21 cellular contexts compared by ENCODE assay signal in the genomic region with DNA sequence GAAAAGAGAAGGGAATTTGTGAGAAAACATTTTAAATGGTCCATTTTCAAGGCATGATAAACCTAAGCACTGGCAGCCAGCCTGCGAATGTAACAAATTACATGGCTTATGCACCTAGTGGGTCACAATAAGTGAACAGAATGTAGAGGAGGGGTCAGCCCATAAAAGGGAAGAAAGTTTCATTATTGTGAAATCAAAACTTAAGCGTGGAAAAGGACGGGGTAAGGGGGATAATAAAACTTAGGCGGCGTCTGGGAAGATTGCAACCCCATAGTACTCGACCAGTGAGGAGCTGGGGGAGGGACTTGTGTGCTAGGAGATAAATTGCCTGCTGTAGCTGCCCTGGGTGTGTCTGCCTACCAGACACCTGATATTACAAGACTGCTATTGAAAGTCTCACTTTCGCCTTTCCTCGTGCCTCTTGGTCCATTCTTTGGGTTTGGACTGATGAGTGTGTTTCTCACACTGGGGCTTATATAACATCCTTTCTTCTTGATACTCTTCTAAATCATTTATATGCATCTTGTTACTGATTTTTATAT.
"Had no signal": no experiment of that assay in that cellular context is flagged by ENCODE, and none has a peak within 500 bp of the region (broad histone marks: within the 10 kb centered on the region; RNA-seq: fewer than 3 reads in every experiment).

No MANE protein-coding gene starts in this region.

- H3K4me1 ChIP-seq: ascending aorta, right lobe of liver, testis, upper lobe of left lung had no signal

- H3K4me3 Mint-ChIP-seq: activated CD4-positive, alpha-beta T cell treated with anti-CD3 and anti-CD28 coated beads, Interleukin-2, amount 10 ng/mL, durations not matched to agents 24 days and 14 days; activated CD8-positive, alpha-beta T cell treated with anti-CD3 and anti-CD28 coated beads, Interleukin-2, amount 10 ng/mL, durations not matched to agents 7 days and 5 days; activated naive CD4-positive, alpha-beta T cell treated with anti-CD3 and anti-CD28 coated beads, Interleukin-2, amount 50 U/mL, for 24 hours; central memory CD8-positive, alpha-beta T cell; naive thymus-derived CD8-positive, alpha-beta T cell; stimulated activated memory B cell treated with anti-CD40 and anti-IgM and Interleukin-4, amounts not matched to agents 10 μg/mL and 1 μg/mL and 100 μg/mL, for 72 hours had no signal

- H3K27me3 Mint-ChIP-seq: activated CD4-positive, alpha-beta T cell treated with anti-CD3 and anti-CD28 coated beads, Interleukin-2, amount 10 ng/mL, durations not matched to agents 24 days and 14 days; activated naive CD4-positive, alpha-beta T cell treated with anti-CD3 and anti-CD28 coated beads, Interleukin-2, amount 50 U/mL, for 24 hours; central memory CD8-positive, alpha-beta T cell; naive thymus-derived CD8-positive, alpha-beta T cell; stimulated activated memory B cell treated with anti-CD40 and anti-IgM and Interleukin-4, amounts not matched to agents 10 μg/mL and 1 μg/mL and 100 μg/mL, for 72 hours had no signal

- ATAC-seq: activated CD8-positive, alpha-beta T cell treated with anti-CD3 and anti-CD28 coated beads, Interleukin-2, amount 10 ng/mL, durations not matched to agents 7 days and 5 days; naive thymus-derived CD8-positive, alpha-beta T cell; pancreas; right lobe of liver; stimulated activated memory B cell treated with anti-CD40 and anti-IgM and Interleukin-4, amounts not matched to agents 10 μg/mL and 1 μg/mL and 100 μg/mL, for 72 hours had no signal

- H3K4me2 ChIP-seq: smooth muscle cell had no signal

- H3K4me3 ChIP-seq: ascending aorta, gastrocnemius medialis, pancreas, right lobe of liver, smooth muscle cell, testis, upper lobe of left lung had no signal

- H3K27ac ChIP-seq: ascending aorta, gastrocnemius medialis, pancreas, right lobe of liver, testis, upper lobe of left lung had no signal

- H3K27me3 ChIP-seq: ascending aorta, gastrocnemius medialis, pancreas, right lobe of liver, testis, upper lobe of left lung had no signal

- H3K9me3 ChIP-seq: ascending aorta, gastrocnemius medialis, pancreas, testis had no signal

- H3K27ac Mint-ChIP-seq: activated CD4-positive, alpha-beta T cell treated with anti-CD3 and anti-CD28 coated beads, Interleukin-2, amount 10 ng/mL, durations not matched to agents 24 days and 14 days; activated CD8-positive, alpha-beta T cell treated with anti-CD3 and anti-CD28 coated beads, Interleukin-2, amount 10 ng/mL, durations not matched to agents 7 days and 5 days; activated naive CD4-positive, alpha-beta T cell treated with anti-CD3 and anti-CD28 coated beads, Interleukin-2, amount 50 U/mL, for 24 hours; stimulated activated memory B cell treated with anti-CD40 and anti-IgM and Interleukin-4, amounts not matched to agents 10 μg/mL and 1 μg/mL and 100 μg/mL, for 72 hours had no signal

- DNase-seq: activated CD4-positive, alpha-beta T cell treated with anti-CD3 and anti-CD28 coated beads, Interleukin-2, amount 10 ng/mL, durations not matched to agents 24 days and 14 days; activated CD4-positive, CD25-positive, alpha-beta regulatory T cell; activated CD8-positive, alpha-beta memory T cell treated with anti-CD3 and anti-CD28 coated beads, Interleukin-2, amount 50 U/mL, for 4 hours; activated CD8-positive, alpha-beta T cell treated with anti-CD3 and anti-CD28 coated beads, Interleukin-2, amount 10 ng/mL, durations not matched to agents 7 days and 5 days; activated effector memory CD4-positive, alpha-beta T cell treated with anti-CD3 and anti-CD28 coated beads, Interleukin-2, amount 50 U/mL, for 16 hours; activated T-cell treated with anti-CD3 and anti-CD28 coated beads, Interleukin-2, amount 50 U/mL, for 48 hours; cortex of kidney; head of caudate nucleus; mesendoderm; naive thymus-derived CD8-positive, alpha-beta T cell; pancreas; right lobe of liver; stimulated activated CD4-positive, alpha-beta T cell treated with anti-CD3 and anti-CD28 coated beads, Interleukin-4, amount 100 ng/mL, for 24 hours; testis; upper lobe of left lung had no signal
